19 cellular contexts compared by ENCODE assay signal in the genomic region with DNA sequence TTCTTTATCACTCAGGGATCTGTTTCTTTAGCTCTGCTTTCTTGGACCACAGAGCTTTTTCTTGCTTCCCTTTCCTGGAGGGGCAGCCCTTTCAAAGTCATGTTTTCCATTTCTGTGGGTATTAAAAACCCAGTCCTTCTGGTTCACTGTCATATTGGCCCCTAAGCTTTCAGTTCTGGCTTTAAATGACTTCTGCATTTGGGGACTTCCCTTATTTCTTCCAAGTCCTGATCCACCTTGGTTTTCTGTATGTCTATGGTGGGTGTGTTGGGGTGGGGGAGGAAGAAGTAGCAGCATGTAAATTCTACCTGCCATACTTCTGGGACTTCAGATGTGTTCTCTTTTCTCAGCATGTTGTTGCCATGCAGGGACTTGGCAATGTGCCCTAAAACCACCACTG.
A peak's percentile ranks its signal among the peaks of the same experiment; 100 is the strongest.
DNase-seq lines count a peak whose midpoint lies in the region; ATAC-seq and TF ChIP-seq lines count a peak whose summit lies in the region.
"Had no signal": no experiment of that assay in that cellular context is flagged by ENCODE, and none has a peak within 500 bp of the region (broad histone marks: within the 10 kb centered on the region; RNA-seq: fewer than 3 reads in every experiment).

No MANE protein-coding gene starts in this region.

- H3K36me3 Mint-ChIP-seq in activated CD4-positive, alpha-beta T cell treated with anti-CD3 and anti-CD28 coated beads, Interleukin-2, amount 10 ng/mL, durations not matched to agents 7 days and 5 days (ENCODE audit: low read depth), result peaks cover 68% of the 10 kb centered on the region

- DNase-seq in activated CD4-positive, alpha-beta T cell treated with anti-CD3 and anti-CD28 coated beads, Interleukin-2, amount 10 ng/mL, durations not matched to agents 7 days and 5 days, result no peak
- no peak for DNase-seq in activated CD4-positive, alpha-beta T cell treated with anti-CD3 and anti-CD28 coated beads for 4 hours
- DNase-seq in GM20000 (ENCODE audit: low spot score), result peak; percentile 20
- peak; percentile 20 for DNase-seq in RWPE1 (ENCODE audit: low spot score)
- DNase-seq in globus pallidus (ENCODE audit: low spot score), result peak; percentile 11
- DNase-seq in activated effector memory CD4-positive, alpha-beta T cell treated with anti-CD3 and anti-CD28 coated beads, Interleukin-2, amount 50 U/mL, for 16 hours, result no peak
- DNase-seq: CD8-positive, alpha-beta memory T cell; EL; foreskin melanocyte; mesenchymal stem cell; NCI-H1048; NCI-H2171 treated with DMSO at 0.1 percent for 48 hours; right cardiac atrium; stimulated activated CD4-positive, alpha-beta T cell treated with anti-CD3 and anti-CD28 coated beads, Interleukin-1b, Interleukin-23, amount 100 ng/mL, for 48 hours had no signal

- POLR2A ChIA-PET in activated CD4-positive, alpha-beta T cell treated with anti-CD3 and anti-CD28 coated beads, Interleukin-2, amount 10 ng/mL, durations not matched to agents 7 days and 5 days (lab: Charles Lee), result no interaction called here
- POLR2A ChIA-PET in RWPE1 (lab: Yijun Ruan, JAX; ENCODE audit: low non-redundant PET), result no interaction called here

- no peak for TF ChIP-seq CTCF in GM20000 (IDR thresholded peaks at IDR 0.05; ENCODE audit: extremely low read depth, missing control alignments)
- no peak for TF ChIP-seq CTCF in RWPE1 (conservative IDR thresholded peaks at IDR 0.05; ENCODE audit: low read depth)

- H3K27ac ChIP-seq in RWPE1, result no peak overlapping the region
- H3K27ac ChIP-seq: SJSA1, tibial nerve, VCaP had no signal

- no peak overlapping the region for H3K4me3 Mint-ChIP-seq in activated CD4-positive, alpha-beta T cell treated with anti-CD3 and anti-CD28 coated beads, Interleukin-2, amount 10 ng/mL, durations not matched to agents 7 days and 5 days
- H3K4me3 Mint-ChIP-seq: CD8-positive, alpha-beta memory T cell had no signal

- no peaks in the 10 kb centered on the region for H3K9me3 Mint-ChIP-seq in activated CD4-positive, alpha-beta T cell treated with anti-CD3 and anti-CD28 coated beads, Interleukin-2, amount 10 ng/mL, durations not matched to agents 7 days and 5 days
- H3K9me3 Mint-ChIP-seq: CD8-positive, alpha-beta memory T cell had no signal

- peak overlapping the region; percentile 47 for H3K27ac Mint-ChIP-seq in activated CD4-positive, alpha-beta T cell treated with anti-CD3 and anti-CD28 coated beads, Interleukin-2, amount 10 ng/mL, durations not matched to agents 7 days and 5 days

- CTCF ChIA-PET in activated CD4-positive, alpha-beta T cell treated with anti-CD3 and anti-CD28 coated beads, Interleukin-2, amount 10 ng/mL, durations not matched to agents 7 days and 5 days (lab: Charles Lee), result interaction anchor here (0.6 to 1.9 kb wide), 2 partner anchors 13 to 680 kb away, joined by 3 to 6 read pairs; no protein-coding TSS in a partner anchor
- CTCF ChIA-PET in RWPE1 (lab: Yijun Ruan, JAX), result interaction anchor here (1.0 kb wide), 1 partner anchor 254 kb away, joined by 3 read pairs; no protein-coding TSS in a partner anchor

- peaks cover 28% of the 10 kb centered on the region for H3K4me1 Mint-ChIP-seq in activated CD4-positive, alpha-beta T cell treated with anti-CD3 and anti-CD28 coated beads, Interleukin-2, amount 10 ng/mL, durations not matched to agents 7 days and 5 days

- no peaks in the 10 kb centered on the region for H3K27me3 Mint-ChIP-seq in activated CD4-positive, alpha-beta T cell treated with anti-CD3 and anti-CD28 coated beads, Interleukin-2, amount 10 ng/mL, durations not matched to agents 7 days and 5 days

- ATAC-seq in HG03095 (IDR thresholded peaks at IDR 0.05; ENCODE audit: unreplicated experiment) (no peak), GM18907 (IDR thresholded peaks at IDR 0.05; ENCODE audit: unreplicated experiment) (no peak)
- ATAC-seq: right cardiac atrium had no signal

Comparison
In these comparisons a context has a peak if more than half of its experiments do, and no peak if none do; other contexts are left out.
1. DNase-seq: peak in GM20000 (single experiment), RWPE1 (single experiment) and globus pallidus (single experiment); none in activated CD4-positive, alpha-beta T cell treated with anti-CD3 and anti-CD28 coated beads, Interleukin-2, amount 10 ng/mL, durations not matched to agents 7 days and 5 days (single experiment), activated CD4-positive, alpha-beta T cell treated with anti-CD3 and anti-CD28 coated beads for 4 hours (0 of 2) and activated effector memory CD4-positive, alpha-beta T cell treated with anti-CD3 and anti-CD28 coated beads, Interleukin-2, amount 50 U/mL, for 16 hours (single experiment).